ENCODE assay signal across 8 cellular contexts in genomic region chr16:4847774-4848587, GRCh38. TPM values are rescaled to one million over a fixed set of nuclear protein-coding genes. Genes with fewer than 3 reads are reported as not detected.
DNase-seq lines count a peak whose midpoint lies in the region; ATAC-seq and TF ChIP-seq lines count a peak whose summit lies in the region.

No MANE protein-coding gene starts in this region.

- no peaks in the 10 kb centered on the region for H3K27me3 Mint-ChIP-seq in chondrocyte (ENCODE audit: low read depth)

- H3K9me3 Mint-ChIP-seq in chondrocyte (ENCODE audit: low read depth), result no peaks in the 10 kb centered on the region

- TF ChIP-seq CTCF in chondrocyte (IDR thresholded peaks at IDR 0.05), result peak; percentile 34

- peak overlapping the region; percentile 89 for H3K4me3 Mint-ChIP-seq in chondrocyte (ENCODE audit: unreplicated experiment)

- peaks cover 64% of the 10 kb centered on the region for H3K4me1 Mint-ChIP-seq in chondrocyte (ENCODE audit: low read depth)

- H3K27ac Mint-ChIP-seq in chondrocyte (ENCODE audit: unreplicated experiment), result peak overlapping the region; percentile 93

- H3K36me3 Mint-ChIP-seq in chondrocyte (ENCODE audit: low read depth), result peaks cover 8% of the 10 kb centered on the region

- peak; percentile 9 for ATAC-seq in GM21423 (IDR thresholded peaks at IDR 0.05; ENCODE audit: unreplicated experiment)

- DNase-seq in DMS79 (lab: John Stamatoyannopoulos, UW) (peak; percentile 11), HUDEP-2 (lab: John Stamatoyannopoulos, UW; ENCODE audit: unreplicated experiment in 76 of 76) (peak in 55 of 76 experiments; percentile 5 to 67 (median 42)), UCSD-AML1 (lab: John Stamatoyannopoulos, UW; ENCODE audit: unreplicated experiment) (peak; percentile 55), chondrocyte (ENCODE audit: low spot score) (no peak), left kidney (ENCODE audit: low read depth, low spot score) (peak; percentile 45), cerebellar nuclear complex (lab: John Stamatoyannopoulos, UW) (no peak)
- peak; percentile 57 for DNase-seq in stimulated activated CD4-positive, alpha-beta T cell treated with anti-CD3 and anti-CD28 coated beads, Interleukin-4, amount 100 ng/mL, for 24 hours

RNA-seq across cellular contexts. Expression of gene UBN1, which starts 0.7 kb away (rescaled TPM):
- 38.3 to 43.3 TPM (median 40.1 TPM) in 3 replicates for total RNA-seq in chondrocyte

RNA-seq across cellular contexts. Expression of gene GLYR1, which starts 0.9 kb away (rescaled TPM):
- 56.8 to 78.7 TPM (median 58.9 TPM) in 3 replicates for total RNA-seq in chondrocyte

RNA-seq across cellular contexts. Expression of gene ROGDI, which starts 45.5 kb away (rescaled TPM):
- total RNA-seq in chondrocyte, result 24.9 to 37.6 TPM (median 35.6 TPM) in 3 replicates

RNA-seq across cellular contexts. Expression of gene SMIM22, which starts 52.8 kb away (rescaled TPM):
- total RNA-seq in chondrocyte, result not detected in 3 replicates

RNA-seq across cellular contexts. Expression of gene SEPTIN12, which starts 59.8 kb away (rescaled TPM):
- not detected in 3 replicates for total RNA-seq in chondrocyte

Comparison
In these comparisons a context has a peak if more than half of its experiments do, and no peak if none do; other contexts are left out.
1. DNase-seq: peak in DMS79 (single experiment), HUDEP-2 (55 of 76), UCSD-AML1 (single experiment), left kidney (single experiment) and stimulated activated CD4-positive, alpha-beta T cell treated with anti-CD3 and anti-CD28 coated beads, Interleukin-4, amount 100 ng/mL, for 24 hours (single experiment); none in chondrocyte (single experiment) and cerebellar nuclear complex (0 of 2).